ENCODE assay signal across 21 cellular contexts in genomic region chr1:53112861-53113260, GRCh38. TPM values are rescaled to one million over a fixed set of nuclear protein-coding genes. Genes with fewer than 3 reads are reported as not detected.
A peak's percentile ranks its signal among the peaks of the same experiment; 100 is the strongest.
DNase-seq lines count a peak whose midpoint lies in the region; ATAC-seq, FAIRE-seq and TF ChIP-seq lines count a peak whose summit lies in the region.
"Had no signal": no experiment of that assay in that cellular context is flagged by ENCODE, and none has a peak within 500 bp of the region (broad histone marks: within the 10 kb centered on the region; RNA-seq: fewer than 3 reads in every experiment).

No MANE protein-coding gene starts in this region.

- no peak overlapping the region for H3K9ac ChIP-seq in trophoblast cell (ENCODE audit: low read length)
- H3K9ac ChIP-seq: BLaER1 treated with 17β-estradiol and CSF1 and Interleukin-3, amounts not matched to agents 10 nM and 100 nM had no signal

- H4K8ac ChIP-seq in trophoblast cell (ENCODE audit: low read depth, low read length): no peak overlapping the region

- H3K4me1 ChIP-seq in A549 (peaks cover 55% of the 10 kb centered on the region), Panc1 (ENCODE audit: control insufficient read depth, insufficient read depth, low read length) (peaks cover 31% of the 10 kb centered on the region), trophoblast cell (ENCODE audit: control insufficient read depth in 1 of 2, insufficient read depth in 2 of 2, low read length in 2 of 2) (peaks cover 10 to 18% of the 10 kb centered on the region in 2 experiments), tibial nerve (peaks cover 0 to 52% (median 9%) of the 10 kb centered on the region in 4 donors)

- TF ChIP-seq POLR2A in A549 (IDR thresholded peaks at IDR 0.05; ENCODE audit: low read length) (no peak), tibial nerve (IDR thresholded peaks at IDR 0.05) (no peak)

- TF ChIP-seq EP300 in A549 (IDR thresholded peaks at IDR 0.05) (no peak), tibial nerve (IDR thresholded peaks at IDR 0.05) (no peak)

- no peak overlapping the region for H3K4ac ChIP-seq in trophoblast cell (ENCODE audit: low read depth, low read length)

- no peak for FAIRE-seq in A549 (lab: Jason Lieb, UNC)
- FAIRE-seq: D721Med, G401.6 had no signal

- H4K91ac ChIP-seq in trophoblast cell (ENCODE audit: low read depth, low read length): no peak overlapping the region

- H3K27me3 ChIP-seq in Panc1 (ENCODE audit: control insufficient read depth, insufficient read depth, low read length) (no peaks in the 10 kb centered on the region), trophoblast cell (ENCODE audit: insufficient read depth, low read length) (no peaks in the 10 kb centered on the region), tibial nerve (no peaks in the 10 kb centered on the region)
- H3K27me3 ChIP-seq: BLaER1 treated with 17β-estradiol and CSF1 and Interleukin-3, amounts not matched to agents 10 nM and 100 nM had no signal

- H4K12ac ChIP-seq in trophoblast cell (ENCODE audit: low read depth, low read length): no peak overlapping the region

- no peaks in the 10 kb centered on the region for H3K36me3 ChIP-seq in Panc1 (ENCODE audit: control insufficient read depth, insufficient read depth, low read length)
- H3K36me3 ChIP-seq in trophoblast cell (ENCODE audit: control insufficient read depth in 1 of 2, insufficient read depth in 2 of 2, low read length in 2 of 2): no peaks in the 10 kb centered on the region
- no peaks in the 10 kb centered on the region for H3K36me3 ChIP-seq in tibial nerve
- H3K36me3 ChIP-seq: BLaER1 treated with 17β-estradiol and CSF1 and Interleukin-3, amounts not matched to agents 10 nM and 100 nM had no signal

- CTCF ChIA-PET in A549 (lab: Yijun Ruan, JAX) (no interaction called here), Panc1 (lab: Charles Lee) (no interaction called here)
- CTCF ChIA-PET in activated CD8-positive, alpha-beta T cell treated with anti-CD3 and anti-CD28 coated beads for 36 hours (lab: Charles Lee): no interaction called here

- H3K18ac ChIP-seq in trophoblast cell (ENCODE audit: low read length): no peak overlapping the region

- H3K79me2 ChIP-seq in trophoblast cell (ENCODE audit: control insufficient read depth, insufficient read depth, low read length, poor library complexity): no peaks in the 10 kb centered on the region

- POLR2A ChIA-PET in A549 (lab: Yijun Ruan, JAX): no interaction called here
- POLR2A ChIA-PET in Panc1 (lab: Charles Lee): no interaction called here
- POLR2A ChIA-PET in activated CD8-positive, alpha-beta T cell treated with anti-CD3 and anti-CD28 coated beads for 36 hours (lab: Charles Lee): no interaction called here

- in situ Hi-C loops in Panc1 (cut with HindIII; ENCODE audit: low pct_unique_long_range_greater_than_20kb, low sequenced_read_pairs): no loop called here

- H2AFZ ChIP-seq in trophoblast cell (ENCODE audit: insufficient read depth, low read length, poor library complexity): no peak overlapping the region

- H3K9me3 ChIP-seq in A549 (peaks cover 8% of the 10 kb centered on the region), Panc1 (ENCODE audit: control insufficient read depth, insufficient read depth, low read depth, low read length) (no peaks in the 10 kb centered on the region), trophoblast cell (ENCODE audit: insufficient read depth, low read depth, low read length) (peaks cover 9% of the 10 kb centered on the region), tibial nerve (peaks cover 0 to 7% (median 0%) of the 10 kb centered on the region in 4 donors)

- peaks cover 15% of the 10 kb centered on the region for H3K36me3 Mint-ChIP-seq in chondrocyte (ENCODE audit: low read depth)
- H3K36me3 Mint-ChIP-seq in activated CD8-positive, alpha-beta T cell treated with anti-CD3 and anti-CD28 coated beads for 36 hours (ENCODE audit: low read depth): no peaks in the 10 kb centered on the region
- H3K36me3 Mint-ChIP-seq: CD8-positive, alpha-beta memory T cell had no signal

- BruUV-seq in Panc1 (replicated peaks; lab: Mats Ljungman, UMichigan): no TSS peak

- no peak for DNase-seq in A549 (ENCODE audit: low read depth in 1 of 2, low spot score in 1 of 2)
- DNase-seq in Panc1 (ENCODE audit: low read depth, low spot score): no peak
- no peak for DNase-seq in chondrocyte (ENCODE audit: low spot score)
- no peak for DNase-seq in trophoblast cell
- DNase-seq in activated CD8-positive, alpha-beta T cell treated with anti-CD3 and anti-CD28 coated beads for 36 hours: no peak
- no peak for DNase-seq in tibial nerve (ENCODE audit: low spot score in 2 of 2)
- DNase-seq in KG1 (lab: John Stamatoyannopoulos, UW): no peak
- DNase-seq: CD8-positive, alpha-beta memory T cell; DMS79 treated with DMSO at 0.1 percent for 48 hours; H9; NCI-H187; NCI-H446; NCI-H69; SIG-M5 had no signal

- H3K27me3 Mint-ChIP-seq in chondrocyte (ENCODE audit: low read depth): no peaks in the 10 kb centered on the region
- H3K27me3 Mint-ChIP-seq in activated CD8-positive, alpha-beta T cell treated with anti-CD3 and anti-CD28 coated beads for 36 hours: no peaks in the 10 kb centered on the region

- H2AK5ac ChIP-seq in trophoblast cell (ENCODE audit: low read length): no peak overlapping the region

- no peak overlapping the region for H2BK120ac ChIP-seq in trophoblast cell (ENCODE audit: insufficient read depth, low read length, poor library complexity)

- H3K23ac ChIP-seq in trophoblast cell (ENCODE audit: low read length): no peak overlapping the region

- peaks cover 2% of the 10 kb centered on the region for H3K79me1 ChIP-seq in trophoblast cell (ENCODE audit: low read length)

- ATAC-seq in A549: no peak
- no peak for ATAC-seq in Panc1
- ATAC-seq in activated CD8-positive, alpha-beta T cell treated with anti-CD3 and anti-CD28 coated beads for 36 hours: no peak
- ATAC-seq in GM21576 (IDR thresholded peaks at IDR 0.05; ENCODE audit: unreplicated experiment): no peak

- no peak overlapping the region for H2BK5ac ChIP-seq in trophoblast cell (ENCODE audit: low read depth, low read length, poor library complexity)

- H3K14ac ChIP-seq in trophoblast cell (ENCODE audit: low read length): peak overlapping the region; percentile 43

- WGBS in A549 (ENCODE audit: missing lambda C conversion rate): 84% methylated on average over 4 of the region's 4 CpGs
- WGBS in trophoblast cell (ENCODE audit: extremely low coverage, insufficient coverage, insufficient read length): no CpG with 5 or more reads among the region's 4 CpGs
- 77% methylated on average over 4 of the region's 4 CpGs for WGBS in tibial nerve, 2 donors

- peak overlapping the region; percentile 81 for H3K27ac Mint-ChIP-seq in chondrocyte (ENCODE audit: unreplicated experiment)
- no peak overlapping the region for H3K27ac Mint-ChIP-seq in activated CD8-positive, alpha-beta T cell treated with anti-CD3 and anti-CD28 coated beads for 36 hours
- H3K27ac Mint-ChIP-seq: H9 had no signal

- TF ChIP-seq CTCF in A549 (IDR thresholded peaks at IDR 0.05) (no peak), Panc1 (IDR thresholded peaks at IDR 0.05) (no peak), chondrocyte (IDR thresholded peaks at IDR 0.05) (no peak), tibial nerve (IDR thresholded peaks at IDR 0.05) (no peak)
- TF ChIP-seq CTCF in activated CD8-positive, alpha-beta T cell treated with anti-CD3 and anti-CD28 coated beads for 36 hours (IDR thresholded peaks at IDR 0.05): no peak

- H3K4me2 ChIP-seq in A549 (no peak overlapping the region), trophoblast cell (ENCODE audit: low read length) (no peak overlapping the region)

- H3K27ac ChIP-seq in A549 (peak overlapping the region; percentile 33 to 86; a peak in 5 of 6 replicates), Panc1 (ENCODE audit: low read length) (peak overlapping the region; percentile 26; the same call in 1 of the 2 replicates), trophoblast cell (ENCODE audit: low read depth, low read length) (no peak overlapping the region), tibial nerve (peak overlapping the region in 1 of 4 donors; percentile 39)
- H3K27ac ChIP-seq: 22Rv1; BLaER1 treated with 17β-estradiol and CSF1 and Interleukin-3, amounts not matched to agents 10 nM and 100 nM had no signal

- intact Hi-C loops in Panc1 (cut with micrococcal nuclease; ENCODE audit: unreplicated experiment): no loop called here
- intact Hi-C loops in activated CD8-positive, alpha-beta T cell treated with anti-CD3 and anti-CD28 coated beads for 36 hours (cut with micrococcal nuclease): no loop called here

- H3K4me3 Mint-ChIP-seq in chondrocyte (ENCODE audit: unreplicated experiment): no peak overlapping the region
- H3K4me3 Mint-ChIP-seq in activated CD8-positive, alpha-beta T cell treated with anti-CD3 and anti-CD28 coated beads for 36 hours: no peak overlapping the region

- H3K9me3 Mint-ChIP-seq in chondrocyte (ENCODE audit: low read depth): peaks cover 18% of the 10 kb centered on the region
- H3K9me3 Mint-ChIP-seq in activated CD8-positive, alpha-beta T cell treated with anti-CD3 and anti-CD28 coated beads for 36 hours: no peaks in the 10 kb centered on the region
- H3K9me3 Mint-ChIP-seq: CD8-positive, alpha-beta memory T cell had no signal

- no peak overlapping the region for H2BK12ac ChIP-seq in trophoblast cell (ENCODE audit: low read length)

- TF ChIP-seq RAD21 in A549 (conservative IDR thresholded peaks at IDR 0.05 in 1 of 2, IDR thresholded peaks at IDR 0.05 in 1 of 2): no peak

- no peak overlapping the region for H3K4me3 ChIP-seq in A549
- H3K4me3 ChIP-seq in Panc1 (ENCODE audit: low read depth in 2 of 2, low read length in 2 of 2): no peak overlapping the region
- no peak overlapping the region for H3K4me3 ChIP-seq in trophoblast cell (ENCODE audit: low read depth, low read length)
- H3K4me3 ChIP-seq in tibial nerve: no peak overlapping the region
- H3K4me3 ChIP-seq: BLaER1 treated with 17β-estradiol and CSF1 and Interleukin-3, amounts not matched to agents 10 nM and 100 nM had no signal

- H3K4me1 Mint-ChIP-seq in chondrocyte (ENCODE audit: low read depth): peaks cover 58% of the 10 kb centered on the region
- H3K4me1 Mint-ChIP-seq in activated CD8-positive, alpha-beta T cell treated with anti-CD3 and anti-CD28 coated beads for 36 hours (ENCODE audit: low read depth): peaks cover 10% of the 10 kb centered on the region

RNA-seq across cellular contexts. Expression of gene SLC1A7, which starts 29.6 kb away (rescaled TPM):
- 0.12 TPM in 2 replicates for polyA plus RNA-seq in A549 (2011; rRNA removed)
- polyA plus RNA-seq in A549 (2012; cell fraction: cytosol; rRNA removed): 0.08 and 0.09 TPM in 2 replicates
- 0.24 and 0.25 TPM in 2 replicates for polyA plus RNA-seq in A549 (2012; cell fraction: nucleus; rRNA removed)
- 0.03 to 0.07 TPM (median 0.04 TPM) in 3 replicates for polyA plus RNA-seq in A549 (2017; fragmentation: RNase III; extraction: RNeasy Plus Mini Kit Qiagen cat#74134 plus additional on column Dnase treatment)
- 0.12 TPM in 1 of 2 replicates, not detected in the other for polyA minus RNA-seq in A549 (2011; rRNA and poly(A)+ RNA removed)
- total RNA-seq in Panc1 (2021; ENCODE audit: unreplicated experiment): 0.31 TPM
- polyA plus RNA-seq in Panc1 (2012; ENCODE audit: insufficient read length): 0.67 TPM
- total RNA-seq in chondrocyte: not detected in 3 replicates
- 0.03 and 0.04 TPM in 2 replicates for polyA plus RNA-seq in trophoblast cell (2013)
- total RNA-seq in activated CD8-positive, alpha-beta T cell treated with anti-CD3 and anti-CD28 coated beads for 36 hours: not detected
- 1 to 10 TPM in 1 of 4 donors, under 1 TPM in 1, not detected in 2; 0.66 to 1.6 TPM for total RNA-seq in tibial nerve
- total RNA-seq: CD8-positive, alpha-beta memory T cell; H9; HT1080; RPMI7951 had no signal

RNA-seq across cellular contexts. Expression of gene PODN, which starts 50.8 kb away (rescaled TPM):
- 0.05 and 0.15 TPM in 2 replicates for polyA plus RNA-seq in A549 (2011; rRNA removed)
- polyA plus RNA-seq in A549 (2012; cell fraction: cytosol; rRNA removed): 0.01 TPM in 1 of 2 replicates, not detected in the other
- 0.05 and 0.17 TPM in 2 replicates for polyA plus RNA-seq in A549 (2012; cell fraction: nucleus; rRNA removed)
- not detected in 3 replicates for polyA plus RNA-seq in A549 (2017; fragmentation: RNase III; extraction: RNeasy Plus Mini Kit Qiagen cat#74134 plus additional on column Dnase treatment)
- polyA minus RNA-seq in A549 (2011; rRNA and poly(A)+ RNA removed): not detected in 2 replicates
- 0.23 TPM for total RNA-seq in Panc1 (2021; ENCODE audit: unreplicated experiment)
- polyA plus RNA-seq in Panc1 (2012; ENCODE audit: insufficient read length): 0.55 TPM
- 4.1 to 9.3 TPM (median 9.2 TPM) in 3 replicates for total RNA-seq in chondrocyte
- polyA plus RNA-seq in trophoblast cell (2013): 0.14 and 0.17 TPM in 2 replicates
- total RNA-seq in activated CD8-positive, alpha-beta T cell treated with anti-CD3 and anti-CD28 coated beads for 36 hours: not detected
- total RNA-seq in tibial nerve: 1,000 to 10,000 TPM in 1 of 4 donors, 100 to 1,000 TPM in 3; 209 to 1,182 (median 700) TPM
- total RNA-seq: CD8-positive, alpha-beta memory T cell; HT1080 had no signal

Comparison
In these comparisons a context has a peak if more than half of its experiments do, and no peak if none do; other contexts are left out.
1. RNA of gene PODN, which starts 50.8 kb away (total RNA-seq): 209 to 1,182 TPM in tibial nerve; 4.1 to 9.3 TPM in chondrocyte, 0.23 TPM in Panc1 (single experiment) and not detected in activated CD8-positive, alpha-beta T cell treated with anti-CD3 and anti-CD28 coated beads for 36 hours; every median in the first group is over 10 times any median in the second.